ENCODE assay signal across 16 cellular contexts in genomic region chr9:94824401-94824800, GRCh38.
"Had no signal": no experiment of that assay in that cellular context is flagged by ENCODE, and none has a peak within 500 bp of the region (broad histone marks: within the 10 kb centered on the region; RNA-seq: fewer than 3 reads in every experiment).

No MANE protein-coding gene starts in this region.

- ATAC-seq: activated naive CD4-positive, alpha-beta T cell treated with anti-CD3 and anti-CD28 coated beads, Interleukin-2, amount 50 U/mL, for 72 hours; heart right ventricle; SK-N-SH treated with all-trans-retinoic acid at 6 μM for 48 hours had no signal

- H3K4me1 ChIP-seq: breast epithelium had no signal

- H3K4me3 ChIP-seq: breast epithelium, heart right ventricle had no signal

- DNase-seq: activated B cell treated with CpG ODN at 0.5 μM for 24 hours; activated CD4-positive, alpha-beta T cell treated with anti-CD3 and anti-CD28 coated beads, Interleukin-2, amount 50 U/mL, for 1 hour; amygdala; effector CD8-positive, alpha-beta T cell; heart right ventricle; kidney; SHP77; stimulated activated CD4-positive, alpha-beta T cell treated with anti-CD3 and anti-CD28 coated beads, Interleukin-12 subunit alpha, Interleukin-12 subunit beta, amount 100 ng/mL, for 4 hours; stimulated activated CD4-positive, alpha-beta T cell treated with anti-CD3 and anti-CD28 coated beads, Interleukin-2, amount 100 ng/mL, for 48 hours; stimulated activated naive CD4-positive, alpha-beta T cell treated with Interleukin-2 at 50 U/mL for 16 hours had no signal

- H3K27ac Mint-ChIP-seq: activated B cell treated with CpG ODN at 0.5 μM for 24 hours; activated naive CD4-positive, alpha-beta T cell treated with anti-CD3 and anti-CD28 coated beads, Interleukin-2, amount 50 U/mL, for 72 hours; progenitor cell of endocrine pancreas had no signal

- H3K9me3 Mint-ChIP-seq: activated B cell treated with CpG ODN at 0.5 μM for 24 hours; activated naive CD4-positive, alpha-beta T cell treated with anti-CD3 and anti-CD28 coated beads, Interleukin-2, amount 50 U/mL, for 72 hours had no signal

- H3K27ac ChIP-seq: neutrophil had no signal

- H3K36me3 ChIP-seq: breast epithelium, neutrophil had no signal

- H3K9me3 ChIP-seq: breast epithelium, heart right ventricle, neutrophil had no signal

- H3K27me3 Mint-ChIP-seq: activated B cell treated with CpG ODN at 0.5 μM for 24 hours, progenitor cell of endocrine pancreas had no signal

- H3K4me3 Mint-ChIP-seq: activated B cell treated with CpG ODN at 0.5 μM for 24 hours had no signal

- H3K27me3 ChIP-seq: breast epithelium, heart right ventricle, neutrophil had no signal

- H3K36me3 Mint-ChIP-seq: activated naive CD4-positive, alpha-beta T cell treated with anti-CD3 and anti-CD28 coated beads, Interleukin-2, amount 50 U/mL, for 72 hours had no signal

- FAIRE-seq: frontal cortex, kidney had no signal
